ENCODE assay signal across 1 cellular context in the genomic region with DNA sequence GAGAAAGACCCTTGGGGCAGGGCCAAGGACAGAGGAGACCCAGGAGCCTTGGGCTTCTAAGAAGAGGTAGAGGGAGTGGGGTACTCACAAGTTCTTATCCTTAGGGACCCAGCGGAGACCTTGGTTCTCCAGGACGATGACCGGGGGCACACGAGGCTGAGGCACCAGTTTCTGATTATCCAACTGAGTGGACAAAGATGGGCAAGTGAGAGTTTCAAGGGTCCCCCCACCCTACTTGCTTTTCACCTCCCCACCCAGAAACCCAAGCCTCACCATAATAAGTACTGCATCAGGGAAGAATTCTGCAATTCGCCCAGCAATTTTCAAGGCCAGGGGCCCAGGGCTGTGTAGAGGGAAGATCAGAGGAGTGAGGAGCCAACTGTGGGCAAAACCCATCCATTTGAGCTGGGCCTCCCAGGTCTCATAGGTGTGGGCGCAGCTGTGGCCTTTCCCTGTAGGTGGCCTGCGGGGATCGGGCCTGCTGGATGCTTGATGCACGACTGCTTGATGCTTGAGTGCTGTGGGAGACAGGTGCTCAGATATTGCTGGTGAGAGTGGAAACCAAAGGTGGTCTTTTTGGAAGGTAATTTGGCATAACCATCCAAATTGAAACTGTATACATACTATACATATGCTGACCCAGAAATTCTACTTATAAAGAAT.
TF ChIP-seq lines count a peak whose summit lies in the region.

No MANE protein-coding gene starts in this region.

TF ChIP-seq in HepG2, 621 proteins besides CTCF, POLR2A, EP300 and RAD21 (continued from another document):
- TF ChIP-seq, protein P1, sequence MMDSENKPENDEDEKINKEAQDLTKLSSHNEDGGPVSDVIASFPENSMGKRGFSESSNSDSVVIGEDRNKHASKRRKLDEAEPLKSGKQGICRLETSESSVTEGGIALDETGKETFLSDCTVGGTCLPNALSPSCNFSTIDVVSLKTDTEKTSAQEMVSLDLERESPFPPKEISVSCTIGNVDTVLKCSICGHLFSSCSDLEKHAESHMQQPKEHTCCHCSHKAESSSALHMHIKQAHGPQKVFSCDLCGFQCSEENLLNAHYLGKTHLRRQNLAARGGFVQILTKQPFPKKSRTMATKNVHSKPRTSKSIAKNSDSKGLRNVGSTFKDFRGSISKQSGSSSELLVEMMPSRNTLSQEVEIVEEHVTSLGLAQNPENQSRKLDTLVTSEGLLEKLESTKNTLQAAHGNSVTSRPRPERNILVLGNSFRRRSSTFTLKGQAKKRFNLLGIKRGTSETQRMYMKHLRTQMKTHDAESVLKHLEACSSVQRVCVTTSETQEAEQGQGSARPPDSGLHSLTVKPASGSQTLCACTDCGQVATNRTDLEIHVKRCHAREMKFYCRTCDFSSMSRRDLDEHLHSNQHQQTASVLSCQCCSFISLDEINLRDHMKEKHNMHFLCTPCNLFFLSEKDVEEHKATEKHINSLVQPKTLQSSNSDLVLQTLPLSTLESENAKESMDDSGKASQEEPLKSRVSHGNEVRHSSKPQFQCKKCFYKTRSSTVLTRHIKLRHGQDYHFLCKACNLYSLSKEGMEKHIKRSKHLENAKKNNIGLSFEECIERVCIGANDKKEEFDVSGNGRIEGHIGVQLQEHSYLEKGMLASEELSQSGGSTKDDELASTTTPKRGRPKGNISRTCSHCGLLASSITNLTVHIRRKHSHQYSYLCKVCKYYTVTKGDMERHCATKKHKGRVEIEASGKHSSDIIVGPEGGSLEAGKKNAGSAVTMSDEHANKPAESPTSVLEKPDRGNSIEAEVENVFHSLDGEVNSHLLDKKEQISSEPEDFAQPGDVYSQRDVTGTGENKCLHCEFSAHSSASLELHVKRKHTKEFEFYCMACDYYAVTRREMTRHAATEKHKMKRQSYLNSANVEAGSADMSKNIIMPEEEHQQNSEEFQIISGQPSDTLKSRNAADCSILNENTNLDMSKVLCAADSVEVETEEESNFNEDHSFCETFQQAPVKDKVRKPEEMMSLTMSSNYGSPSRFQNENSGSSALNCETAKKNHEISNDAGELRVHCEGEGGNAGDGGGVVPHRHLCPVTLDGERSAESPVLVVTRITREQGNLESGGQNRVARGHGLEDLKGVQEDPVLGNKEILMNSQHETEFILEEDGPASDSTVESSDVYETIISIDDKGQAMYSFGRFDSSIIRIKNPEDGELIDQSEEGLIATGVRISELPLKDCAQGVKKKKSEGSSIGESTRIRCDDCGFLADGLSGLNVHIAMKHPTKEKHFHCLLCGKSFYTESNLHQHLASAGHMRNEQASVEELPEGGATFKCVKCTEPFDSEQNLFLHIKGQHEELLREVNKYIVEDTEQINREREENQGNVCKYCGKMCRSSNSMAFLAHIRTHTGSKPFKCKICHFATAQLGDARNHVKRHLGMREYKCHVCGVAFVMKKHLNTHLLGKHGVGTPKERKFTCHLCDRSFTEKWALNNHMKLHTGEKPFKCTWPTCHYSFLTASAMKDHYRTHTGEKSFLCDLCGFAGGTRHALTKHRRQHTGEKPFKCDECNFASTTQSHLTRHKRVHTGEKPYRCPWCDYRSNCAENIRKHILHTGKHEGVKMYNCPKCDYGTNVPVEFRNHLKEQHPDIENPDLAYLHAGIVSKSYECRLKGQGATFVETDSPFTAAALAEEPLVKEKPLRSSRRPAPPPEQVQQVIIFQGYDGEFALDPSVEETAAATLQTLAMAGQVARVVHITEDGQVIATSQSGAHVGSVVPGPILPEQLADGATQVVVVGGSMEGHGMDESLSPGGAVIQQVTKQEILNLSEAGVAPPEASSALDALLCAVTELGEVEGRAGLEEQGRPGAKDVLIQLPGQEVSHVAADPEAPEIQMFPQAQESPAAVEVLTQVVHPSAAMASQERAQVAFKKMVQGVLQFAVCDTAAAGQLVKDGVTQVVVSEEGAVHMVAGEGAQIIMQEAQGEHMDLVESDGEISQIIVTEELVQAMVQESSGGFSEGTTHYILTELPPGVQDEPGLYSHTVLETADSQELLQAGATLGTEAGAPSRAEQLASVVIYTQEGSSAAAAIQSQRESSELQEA (CRISPR knock-in tag; IDR thresholded peaks at IDR 0.05; ENCODE audit: not compliant biosample characterization): peak; percentile 26
- TF ChIP-seq, protein P2, sequence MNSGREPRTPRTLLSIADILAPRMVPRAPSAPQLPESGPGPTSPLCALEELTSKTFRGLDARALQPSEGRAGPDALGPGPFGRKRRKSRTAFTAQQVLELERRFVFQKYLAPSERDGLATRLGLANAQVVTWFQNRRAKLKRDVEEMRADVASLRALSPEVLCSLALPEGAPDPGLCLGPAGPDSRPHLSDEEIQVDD (CRISPR knock-in tag; IDR thresholded peaks at IDR 0.05; ENCODE audit: borderline replicate concordance): 0 out of 2 replicates have a peak, but pooled peaks have one; percentile 11
- TF ChIP-seq HNRNPH1 (optimal IDR thresholded peaks at IDR 0.05; ENCODE audit: low read depth, low read length) (peak; percentile 30), FOXJ3 (CRISPR knock-in tag; IDR thresholded peaks at IDR 0.05; ENCODE audit: borderline replicate concordance) (no peak), JUN (CRISPR knock-in tag; IDR thresholded peaks at IDR 0.05) (no peak), HNRNPL (IDR thresholded peaks at IDR 0.05; ENCODE audit: low read depth, low read length) (0 out of 2 replicates have a peak, but pooled peaks have one; percentile 31), SIX4 (CRISPR knock-in tag; IDR thresholded peaks at IDR 0.05) (peak; percentile 24; the same call in 1 of the 2 replicates), ESRRA (CRISPR knock-in tag; IDR thresholded peaks at IDR 0.05; ENCODE audit: low read depth) (no peak), CHCHD3 (CRISPR knock-in tag; IDR thresholded peaks at IDR 0.05) (no peak), SIN3A (IDR thresholded peaks at IDR 0.05; ENCODE audit: borderline replicate concordance, low read depth, low read length) (peak; percentile 42; the same call in 1 of the 2 replicates), GTF3A (CRISPR knock-in tag; conservative IDR thresholded peaks at IDR 0.05) (no peak), ZBTB7B (CRISPR knock-in tag; IDR thresholded peaks at IDR 0.05) (no peak), ZNF3 (CRISPR knock-in tag; IDR thresholded peaks at IDR 0.05) (peak; percentile 76; the same call in 1 of the 2 replicates), NFYC (CRISPR knock-in tag; IDR thresholded peaks at IDR 0.05) (no peak), ZNF776 (CRISPR knock-in tag; IDR thresholded peaks at IDR 0.05) (no peak), SRSF4 (IDR thresholded peaks at IDR 0.05; ENCODE audit: low read depth, low read length, poor library complexity, severe bottlenecking) (no peak), ZFP36L2 (CRISPR knock-in tag; IDR thresholded peaks at IDR 0.05) (no peak), MAFF (IDR thresholded peaks at IDR 0.05; ENCODE audit: low read depth, low read length) (no peak)
- TF ChIP-seq, protein P3, sequence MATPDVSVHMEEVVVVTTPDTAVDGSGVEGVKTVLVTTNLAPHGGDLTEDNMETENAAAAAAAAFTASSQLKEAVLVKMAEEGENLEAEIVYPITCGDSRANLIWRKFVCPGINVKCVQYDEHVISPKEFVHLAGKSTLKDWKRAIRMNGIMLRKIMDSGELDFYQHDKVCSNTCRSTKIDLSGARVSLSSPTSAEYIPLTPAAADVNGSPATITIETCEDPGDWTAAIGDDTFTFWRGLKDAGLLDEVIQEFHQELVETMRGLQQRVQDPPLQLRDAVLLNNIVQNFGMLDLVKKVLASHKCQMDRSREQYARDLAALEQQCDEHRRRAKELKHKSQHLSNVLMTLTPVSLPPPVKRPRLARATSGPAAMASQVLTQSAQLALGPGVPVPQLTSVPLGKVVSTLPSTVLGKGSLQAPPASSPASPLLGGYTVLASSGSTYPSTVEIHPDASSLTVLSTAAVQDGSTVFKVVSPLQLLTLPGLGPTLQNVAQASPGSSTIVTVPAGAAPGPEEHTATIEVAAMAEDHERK (CRISPR knock-in tag; IDR thresholded peaks at IDR 0.05; ENCODE audit: low read depth): no peak
- TF ChIP-seq, protein P4, sequence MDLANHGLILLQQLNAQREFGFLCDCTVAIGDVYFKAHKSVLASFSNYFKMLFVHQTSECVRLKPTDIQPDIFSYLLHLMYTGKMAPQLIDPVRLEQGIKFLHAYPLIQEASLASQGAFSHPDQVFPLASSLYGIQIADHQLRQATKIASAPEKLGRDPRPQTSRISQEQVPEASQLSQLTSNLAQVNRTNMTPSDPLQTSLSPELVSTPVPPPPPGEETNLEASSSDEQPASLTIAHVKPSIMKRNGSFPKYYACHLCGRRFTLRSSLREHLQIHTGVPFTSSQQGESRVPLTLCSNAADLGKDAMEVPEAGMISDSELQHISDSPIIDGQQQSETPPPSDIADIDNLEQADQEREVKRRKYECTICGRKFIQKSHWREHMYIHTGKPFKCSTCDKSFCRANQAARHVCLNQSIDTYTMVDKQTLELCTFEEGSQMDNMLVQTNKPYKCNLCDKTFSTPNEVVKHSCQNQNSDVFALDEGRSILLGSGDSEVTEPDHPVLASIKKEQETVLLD (CRISPR knock-in tag; IDR thresholded peaks at IDR 0.05; ENCODE audit: low read depth): no peak
- TF ChIP-seq, protein P5, sequence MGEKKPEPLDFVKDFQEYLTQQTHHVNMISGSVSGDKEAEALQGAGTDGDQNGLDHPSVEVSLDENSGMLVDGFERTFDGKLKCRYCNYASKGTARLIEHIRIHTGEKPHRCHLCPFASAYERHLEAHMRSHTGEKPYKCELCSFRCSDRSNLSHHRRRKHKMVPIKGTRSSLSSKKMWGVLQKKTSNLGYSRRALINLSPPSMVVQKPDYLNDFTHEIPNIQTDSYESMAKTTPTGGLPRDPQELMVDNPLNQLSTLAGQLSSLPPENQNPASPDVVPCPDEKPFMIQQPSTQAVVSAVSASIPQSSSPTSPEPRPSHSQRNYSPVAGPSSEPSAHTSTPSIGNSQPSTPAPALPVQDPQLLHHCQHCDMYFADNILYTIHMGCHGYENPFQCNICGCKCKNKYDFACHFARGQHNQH (CRISPR knock-in tag; IDR thresholded peaks at IDR 0.05): peak; percentile 12; the same call in 1 of the 2 replicates
- TF ChIP-seq, protein P6, sequence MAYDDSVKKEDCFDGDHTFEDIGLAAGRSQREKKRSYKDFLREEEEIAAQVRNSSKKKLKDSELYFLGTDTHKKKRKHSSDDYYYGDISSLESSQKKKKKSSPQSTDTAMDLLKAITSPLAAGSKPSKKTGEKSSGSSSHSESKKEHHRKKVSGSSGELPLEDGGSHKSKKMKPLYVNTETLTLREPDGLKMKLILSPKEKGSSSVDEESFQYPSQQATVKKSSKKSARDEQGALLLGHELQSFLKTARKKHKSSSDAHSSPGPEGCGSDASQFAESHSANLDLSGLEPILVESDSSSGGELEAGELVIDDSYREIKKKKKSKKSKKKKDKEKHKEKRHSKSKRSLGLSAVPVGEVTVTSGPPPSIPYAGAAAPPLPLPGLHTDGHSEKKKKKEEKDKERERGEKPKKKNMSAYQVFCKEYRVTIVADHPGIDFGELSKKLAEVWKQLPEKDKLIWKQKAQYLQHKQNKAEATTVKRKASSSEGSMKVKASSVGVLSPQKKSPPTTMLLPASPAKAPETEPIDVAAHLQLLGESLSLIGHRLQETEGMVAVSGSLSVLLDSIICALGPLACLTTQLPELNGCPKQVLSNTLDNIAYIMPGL (CRISPR knock-in tag; IDR thresholded peaks at IDR 0.05; ENCODE audit: borderline replicate concordance in 1 of 2, low read depth in 1 of 2): peak in 1 of 2 experiments; percentile 56; a peak in 1 of 4 replicates
